8 cellular contexts compared by ENCODE assay signal in the genomic region with DNA sequence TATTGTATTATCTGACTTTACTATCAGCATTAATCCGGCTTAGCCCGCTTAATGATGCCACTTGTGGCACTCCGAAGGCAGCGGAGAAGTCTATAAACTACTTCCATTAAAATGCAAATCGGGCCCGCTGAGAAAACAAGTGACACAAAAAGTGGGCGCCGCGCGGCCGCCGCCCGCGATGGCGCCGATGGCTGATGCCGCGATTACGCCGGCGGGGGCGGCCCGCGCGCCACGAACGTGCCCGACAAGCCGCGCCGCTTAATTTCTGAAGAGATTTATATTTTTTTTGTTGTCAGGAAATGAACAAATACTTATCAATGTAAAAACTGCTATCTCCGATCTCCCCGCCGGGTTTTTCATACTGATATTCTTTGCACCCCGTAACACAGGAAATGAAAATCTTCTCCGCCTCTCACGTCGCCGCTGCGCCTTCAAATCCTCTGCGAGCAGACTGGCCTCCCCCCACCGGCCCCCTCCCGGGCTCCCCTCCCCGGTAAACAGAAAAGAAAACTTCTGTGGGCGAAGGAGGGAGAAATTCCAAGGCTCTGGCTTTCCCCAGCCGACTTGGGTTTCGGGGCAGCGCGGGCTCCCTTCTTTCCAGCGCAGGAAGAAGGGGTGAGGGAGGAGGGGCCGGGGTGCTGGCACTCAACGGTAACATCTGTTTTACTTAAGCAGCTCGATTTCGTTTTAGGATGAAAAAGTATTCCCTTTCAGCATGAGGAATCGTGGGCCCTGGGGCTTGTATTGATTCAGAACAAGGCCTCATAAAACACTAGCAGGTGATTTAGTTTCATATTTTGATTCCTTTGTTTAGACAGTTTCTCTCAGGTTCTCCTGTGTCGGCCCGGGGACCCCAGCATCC.
DNase-seq lines count a peak whose midpoint lies in the region; ATAC-seq and TF ChIP-seq lines count a peak whose summit lies in the region.

No MANE protein-coding gene starts in this region.

- H3K27me3 ChIP-seq in skeletal muscle satellite cell (ENCODE audit: control insufficient read depth, insufficient read depth, low read length): peaks cover 3% of the 10 kb centered on the region

- in situ Hi-C loops in GM13976 (cut with MboI; ENCODE audit: low sequenced_read_pairs, unreplicated experiment): no loop called here

- peak; percentile 74 for ATAC-seq in HG02642 (IDR thresholded peaks at IDR 0.05; ENCODE audit: poor library complexity, unreplicated experiment)
- ATAC-seq in GM21367 (IDR thresholded peaks at IDR 0.05; ENCODE audit: unreplicated experiment): no peak

- peak overlapping the region; percentile 91 for H3K9ac ChIP-seq in skeletal muscle satellite cell (ENCODE audit: low read depth, low read length)

- H3K4me1 ChIP-seq in skeletal muscle satellite cell (ENCODE audit: control insufficient read depth, insufficient read depth, low read length): peaks cover 13% of the 10 kb centered on the region

- peak overlapping the region; percentile 89 for H3K4me2 ChIP-seq in skeletal muscle satellite cell (ENCODE audit: low read length)

- DNase-seq in GM13976 (ENCODE audit: low spot score) (peak; percentile 64), T-helper 1 cell (peak in 4 of 5 donors; percentile 20 to 73 (median 46)), amniotic epithelial cell (ENCODE audit: low read depth) (peak; percentile 15), NCI-H1092 treated with DMSO at 0.1 percent for 48 hours (lab: John Stamatoyannopoulos, UW) (no peak)

- peak overlapping the region; percentile 37 for H3K4me3 ChIP-seq in iPS-11a (ENCODE audit: low read depth, low read length)
- peak overlapping the region; percentile 78 for H3K4me3 ChIP-seq in skeletal muscle satellite cell (ENCODE audit: low read length)

- H3K9me3 ChIP-seq in skeletal muscle satellite cell (replicated peaks; ENCODE audit: low read length): no peaks in the 10 kb centered on the region

- no peak for TF ChIP-seq CTCF in GM13976 (IDR thresholded peaks at IDR 0.05; ENCODE audit: borderline replicate concordance, control extremely low read depth, extremely low read depth, insufficient read depth, missing control alignments)

- H3K36me3 ChIP-seq in skeletal muscle satellite cell (ENCODE audit: insufficient read depth, low read length): no peaks in the 10 kb centered on the region
